In genomic region chr5:126357585-126358342, GRCh38 we compare ENCODE assay signal across 30 cellular contexts.
DNase-seq lines count a peak whose midpoint lies in the region; ATAC-seq and TF ChIP-seq lines count a peak whose summit lies in the region.
"Had no signal": no experiment of that assay in that cellular context is flagged by ENCODE, and none has a peak within 500 bp of the region (broad histone marks: within the 10 kb centered on the region; RNA-seq: fewer than 3 reads in every experiment).

No MANE protein-coding gene starts in this region.

- H3K9ac ChIP-seq in mammary epithelial cell (ENCODE audit: insufficient read depth, low read length) (no peak overlapping the region), OCI-LY3 (ENCODE audit: low read length) (no peak overlapping the region)

- H3K4me2 ChIP-seq in mammary epithelial cell (ENCODE audit: insufficient read depth, low read depth, low read length) (no peak overlapping the region), OCI-LY3 (ENCODE audit: low read length) (peak overlapping the region; percentile 49), hepatocyte (peak overlapping the region; percentile 47)
- H3K4me2 ChIP-seq: GM23338 had no signal

- H3K36me3 ChIP-seq in mammary epithelial cell (ENCODE audit: insufficient read depth, low read length) (no peaks in the 10 kb centered on the region), OCI-LY3 (replicated peaks; ENCODE audit: low read depth, low read length) (no peaks in the 10 kb centered on the region), hepatocyte (replicated peaks; ENCODE audit: insufficient read depth, low read depth) (no peaks in the 10 kb centered on the region)
- H3K36me3 ChIP-seq: MG63 had no signal

- peaks cover 28% of the 10 kb centered on the region for H3K4me1 Mint-ChIP-seq in MCF 10A (ENCODE audit: insufficient read depth, unreplicated experiment)
- peaks cover 15% of the 10 kb centered on the region for H3K4me1 Mint-ChIP-seq in activated T-cell treated with anti-CD3 and anti-CD28 coated beads, Interleukin-2, amount 50 U/mL, for 72 hours (ENCODE audit: low read depth)

- no peaks in the 10 kb centered on the region for H3K9me2 ChIP-seq in hepatocyte (replicated peaks; ENCODE audit: insufficient read depth)

- CTCF ChIA-PET in mammary epithelial cell (lab: Charles Lee; ENCODE audit: low non-redundant PET): no interaction called here
- CTCF ChIA-PET in MCF 10A (lab: Yijun Ruan, JAX): interaction anchor here (0.6 to 14.4 kb wide), 10 partner anchors 10 to 244 kb away, joined by 3 to 318 read pairs (median 4); partner anchors contain the start of gene ALDH7A1

- no peak for ATAC-seq in HG03175 (IDR thresholded peaks at IDR 0.05; ENCODE audit: unreplicated experiment)
- no peak for ATAC-seq in activated T-cell treated with anti-CD3 and anti-CD28 coated beads, Interleukin-2, amount 50 U/mL, for 72 hours (replicated peaks in 1 of 2)
- ATAC-seq: GM23338, left cardiac atrium had no signal

- WGBS in mammary epithelial cell (ENCODE audit: low coverage, missing lambda C conversion rate): 96% methylated on average over 4 of the region's 4 CpGs
- 70% methylated on average over 4 of the region's 4 CpGs for WGBS in hepatocyte (ENCODE audit: low lambda C conversion rate, missing lambda C conversion rate)

- TF ChIP-seq CTCF in mammary epithelial cell (conservative IDR thresholded peaks at IDR 0.05 in 1 of 2, IDR thresholded peaks at IDR 0.05 in 1 of 2; ENCODE audit: extremely low read depth in 1 of 2, insufficient read depth in 1 of 2, low read depth in 1 of 2, low read length in 2 of 2): no peak
- no peak for TF ChIP-seq CTCF in MCF 10A (IDR thresholded peaks at IDR 0.05; ENCODE audit: unreplicated experiment)
- TF ChIP-seq CTCF in OCI-LY3 (IDR thresholded peaks at IDR 0.05; ENCODE audit: low read depth, low read length): no peak
- no peak for TF ChIP-seq CTCF in hepatocyte (IDR thresholded peaks at IDR 0.05; ENCODE audit: poor library complexity)

- intact Hi-C loops in mammary epithelial cell (cut with micrococcal nuclease): no loop called here
- intact Hi-C loops in MCF 10A (cut with micrococcal nuclease): no loop called here

- H3K36me3 Mint-ChIP-seq in MCF 10A (ENCODE audit: insufficient read depth, unreplicated experiment): no peaks in the 10 kb centered on the region
- H3K36me3 Mint-ChIP-seq in activated T-cell treated with anti-CD3 and anti-CD28 coated beads, Interleukin-2, amount 50 U/mL, for 72 hours (ENCODE audit: insufficient read depth in 2 of 2): no peaks in the 10 kb centered on the region
- H3K36me3 Mint-ChIP-seq: activated CD8-positive, alpha-beta memory T cell treated with anti-CD3 and anti-CD28 coated beads, Interleukin-2, amount 10 ng/mL, durations not matched to agents 7 days and 5 days; memory B cell; stimulated activated naive B cell treated with anti-CD40 and anti-IgM and Interleukin-4, amounts not matched to agents 10 μg/mL and 1 μg/mL and 100 μg/mL, for 72 hours; type B pancreatic cell had no signal

- peak overlapping the region; percentile 6 for H2AFZ ChIP-seq in mammary epithelial cell (ENCODE audit: low read depth, low read length)
- H2AFZ ChIP-seq in OCI-LY3 (ENCODE audit: low read depth, low read length): no peak overlapping the region
- H2AFZ ChIP-seq in hepatocyte: no peak overlapping the region
- H2AFZ ChIP-seq: GM23338 had no signal

- H3K27ac Mint-ChIP-seq in MCF 10A (ENCODE audit: low read depth, unreplicated experiment): no peak overlapping the region
- H3K27ac Mint-ChIP-seq in activated T-cell treated with anti-CD3 and anti-CD28 coated beads, Interleukin-2, amount 50 U/mL, for 72 hours: no peak overlapping the region
- H3K27ac Mint-ChIP-seq: activated B cell treated with CpG ODN at 0.5 μM for 24 hours; activated CD8-positive, alpha-beta memory T cell treated with anti-CD3 and anti-CD28 coated beads, Interleukin-2, amount 10 ng/mL, durations not matched to agents 7 days and 5 days; effector memory CD8-positive, alpha-beta T cell; GM23338; memory B cell; nephron progenitor cell; stimulated activated naive B cell treated with anti-CD40 and anti-IgM and Interleukin-4, amounts not matched to agents 10 μg/mL and 1 μg/mL and 100 μg/mL, for 72 hours; type B pancreatic cell had no signal

- H4K20me1 ChIP-seq in mammary epithelial cell (ENCODE audit: insufficient read depth, low read length): no peaks in the 10 kb centered on the region
- no peaks in the 10 kb centered on the region for H4K20me1 ChIP-seq in OCI-LY3 (ENCODE audit: insufficient read depth, low read length)
- H4K20me1 ChIP-seq in hepatocyte (ENCODE audit: insufficient read depth, poor library complexity, severe bottlenecking): no peaks in the 10 kb centered on the region

- in situ Hi-C loops in mammary epithelial cell (cut with MboI; ENCODE audit: low sequenced_read_pairs in 2 of 2): loop anchor here in 1 of 2 donors (25.0 kb wide), 1 partner anchor 105 kb away; no protein-coding TSS in a partner anchor

- BruUV-seq in mammary epithelial cell (replicated peaks; lab: Mats Ljungman, UMichigan) (no TSS peak), MCF 10A (replicated peaks; lab: Mats Ljungman, UMichigan) (no TSS peak)

- DNase-seq in mammary epithelial cell (no peak), MCF 10A (ENCODE audit: unreplicated experiment) (no peak), hepatocyte (ENCODE audit: low spot score) (no peak)
- no peak for DNase-seq in activated CD4-positive, alpha-beta T cell treated with anti-CD3 and anti-CD28 coated beads, Interleukin-2, amount 50 U/mL, for 4 hours
- DNase-seq in stimulated activated CD4-positive, alpha-beta T cell treated with anti-CD3 and anti-CD28 coated beads, Interleukin-1b, Interleukin-23, amount 100 ng/mL, for 48 hours: no peak
- DNase-seq in activated T-cell treated with anti-CD3 and anti-CD28 coated beads, Interleukin-2, amount 50 U/mL, for 72 hours: no peak
- DNase-seq: activated B cell treated with CpG ODN at 0.5 μM for 24 hours; activated T-cell treated with anti-CD3 and anti-CD28 coated beads, Interleukin-2, amount 50 U/mL, for 4 hours; central memory CD4-positive, alpha-beta T cell; cortex of kidney; DMS79; effector memory CD8-positive, alpha-beta T cell; hypothalamus; KBM-7; left cardiac atrium; MG63; NCI-H1417 treated with DMSO at 0.1 percent for 48 hours; nephron progenitor cell; Right ventricle myocardium superior; substantia nigra; T1000 had no signal

- H3K9me3 ChIP-seq in mammary epithelial cell (replicated peaks; ENCODE audit: insufficient read depth, low read length): no peaks in the 10 kb centered on the region
- H3K9me3 ChIP-seq in OCI-LY3 (ENCODE audit: insufficient read depth, low read length): no peaks in the 10 kb centered on the region
- H3K9me3 ChIP-seq in hepatocyte (ENCODE audit: low read depth): no peaks in the 10 kb centered on the region
- H3K9me3 ChIP-seq: MG63 had no signal

- no peaks in the 10 kb centered on the region for H3K9me3 Mint-ChIP-seq in MCF 10A (ENCODE audit: unreplicated experiment)
- H3K9me3 Mint-ChIP-seq in activated T-cell treated with anti-CD3 and anti-CD28 coated beads, Interleukin-2, amount 50 U/mL, for 72 hours: no peaks in the 10 kb centered on the region
- H3K9me3 Mint-ChIP-seq: activated B cell treated with CpG ODN at 0.5 μM for 24 hours; activated T-cell treated with anti-CD3 and anti-CD28 coated beads, Interleukin-2, amount 50 U/mL, for 4 hours; effector memory CD8-positive, alpha-beta T cell; GM23338; HFFc6; memory B cell; stimulated activated naive B cell treated with anti-CD40 and anti-IgM and Interleukin-4, amounts not matched to agents 10 μg/mL and 1 μg/mL and 100 μg/mL, for 72 hours; type B pancreatic cell had no signal

- no peaks in the 10 kb centered on the region for H3K27me3 ChIP-seq in mammary epithelial cell (ENCODE audit: insufficient read depth, low read length)
- H3K27me3 ChIP-seq in OCI-LY3 (ENCODE audit: low read depth, low read length): no peaks in the 10 kb centered on the region
- no peaks in the 10 kb centered on the region for H3K27me3 ChIP-seq in hepatocyte
- H3K27me3 ChIP-seq: MG63 had no signal

- POLR2A ChIA-PET in MCF 10A (lab: Yijun Ruan, JAX): interaction anchor here (0.6 to 3.3 kb wide), 8 partner anchors 10 to 183 kb away, joined by 3 to 10 read pairs (median 3); partner anchors contain the start of gene GRAMD2B

- H3K4me3 ChIP-seq in mammary epithelial cell (replicated peaks in 1 of 3; ENCODE audit: insufficient read depth in 1 of 3, low read depth in 2 of 3, low read length in 3 of 3) (no peak overlapping the region), OCI-LY3 (ENCODE audit: low read length) (no peak overlapping the region), hepatocyte (no peak overlapping the region)
- H3K4me3 ChIP-seq: GM23338, MG63 had no signal

- H3K27ac ChIP-seq in mammary epithelial cell (ENCODE audit: insufficient read depth, low read depth, low read length): no peak overlapping the region
- no peak overlapping the region for H3K27ac ChIP-seq in OCI-LY3 (ENCODE audit: low read length)
- peak overlapping the region; percentile 55 for H3K27ac ChIP-seq in hepatocyte
- H3K27ac ChIP-seq: C4-2B had no signal

- H3K4me1 ChIP-seq in mammary epithelial cell (ENCODE audit: insufficient read depth, low read length) (peaks cover 31% of the 10 kb centered on the region), OCI-LY3 (ENCODE audit: low read length) (peaks cover 60% of the 10 kb centered on the region), hepatocyte (ENCODE audit: insufficient read depth) (no peaks in the 10 kb centered on the region)

- H3K27me3 Mint-ChIP-seq in MCF 10A (ENCODE audit: insufficient read depth, unreplicated experiment): no peaks in the 10 kb centered on the region
- no peaks in the 10 kb centered on the region for H3K27me3 Mint-ChIP-seq in activated T-cell treated with anti-CD3 and anti-CD28 coated beads, Interleukin-2, amount 50 U/mL, for 72 hours (ENCODE audit: low read depth)
- H3K27me3 Mint-ChIP-seq: type B pancreatic cell had no signal

- no peak overlapping the region for H3K4me3 Mint-ChIP-seq in MCF 10A (ENCODE audit: unreplicated experiment)
- H3K4me3 Mint-ChIP-seq in activated T-cell treated with anti-CD3 and anti-CD28 coated beads, Interleukin-2, amount 50 U/mL, for 72 hours: no peak overlapping the region
- H3K4me3 Mint-ChIP-seq: activated B cell treated with CpG ODN at 0.5 μM for 24 hours; activated CD8-positive, alpha-beta memory T cell treated with anti-CD3 and anti-CD28 coated beads, Interleukin-2, amount 10 ng/mL, durations not matched to agents 7 days and 5 days; activated T-cell treated with anti-CD3 and anti-CD28 coated beads, Interleukin-2, amount 50 U/mL, for 4 hours; effector memory CD8-positive, alpha-beta T cell; GM23338; HFFc6; memory B cell; nephron progenitor cell; stimulated activated naive B cell treated with anti-CD40 and anti-IgM and Interleukin-4, amounts not matched to agents 10 μg/mL and 1 μg/mL and 100 μg/mL, for 72 hours; type B pancreatic cell had no signal

- dilution Hi-C loops in mammary epithelial cell (cut with HindIII; ENCODE audit: low sequenced_read_pairs): loop anchor here (5.0 kb wide), 2 partner anchors 75 to 175 kb away; no protein-coding TSS in a partner anchor

- no peaks in the 10 kb centered on the region for H3K79me2 ChIP-seq in mammary epithelial cell (ENCODE audit: insufficient read depth, low read length)
- no peaks in the 10 kb centered on the region for H3K79me2 ChIP-seq in OCI-LY3 (ENCODE audit: low read length)
- no peaks in the 10 kb centered on the region for H3K79me2 ChIP-seq in hepatocyte
